Comparison of ENCODE assay signal across 2 cellular contexts in the genomic region with DNA sequence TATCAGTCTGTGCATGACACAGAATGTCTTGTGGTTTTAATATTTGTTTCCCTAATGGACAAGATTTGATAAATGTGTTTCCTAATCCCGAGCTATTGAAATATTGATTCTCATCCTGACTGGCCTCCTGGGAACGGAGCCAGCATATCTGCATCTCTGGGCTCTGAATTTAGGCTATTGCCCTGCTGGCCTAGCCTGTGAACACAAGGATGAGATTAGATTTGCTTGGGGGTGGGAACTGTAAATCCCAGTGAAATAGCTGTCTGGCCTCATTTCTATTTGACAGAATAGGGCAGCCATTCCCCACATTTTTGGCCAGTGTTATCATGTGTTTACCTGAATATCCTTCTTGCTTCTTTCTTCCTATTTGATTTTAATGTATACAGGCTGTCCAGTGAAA.
TF ChIP-seq lines count a peak whose summit lies in the region.

No MANE protein-coding gene starts in this region.

TF ChIP-seq in liver, 16 proteins besides CTCF, POLR2A, EP300 and RAD21 (continued from another document):
- TF ChIP-seq, protein P1, sequence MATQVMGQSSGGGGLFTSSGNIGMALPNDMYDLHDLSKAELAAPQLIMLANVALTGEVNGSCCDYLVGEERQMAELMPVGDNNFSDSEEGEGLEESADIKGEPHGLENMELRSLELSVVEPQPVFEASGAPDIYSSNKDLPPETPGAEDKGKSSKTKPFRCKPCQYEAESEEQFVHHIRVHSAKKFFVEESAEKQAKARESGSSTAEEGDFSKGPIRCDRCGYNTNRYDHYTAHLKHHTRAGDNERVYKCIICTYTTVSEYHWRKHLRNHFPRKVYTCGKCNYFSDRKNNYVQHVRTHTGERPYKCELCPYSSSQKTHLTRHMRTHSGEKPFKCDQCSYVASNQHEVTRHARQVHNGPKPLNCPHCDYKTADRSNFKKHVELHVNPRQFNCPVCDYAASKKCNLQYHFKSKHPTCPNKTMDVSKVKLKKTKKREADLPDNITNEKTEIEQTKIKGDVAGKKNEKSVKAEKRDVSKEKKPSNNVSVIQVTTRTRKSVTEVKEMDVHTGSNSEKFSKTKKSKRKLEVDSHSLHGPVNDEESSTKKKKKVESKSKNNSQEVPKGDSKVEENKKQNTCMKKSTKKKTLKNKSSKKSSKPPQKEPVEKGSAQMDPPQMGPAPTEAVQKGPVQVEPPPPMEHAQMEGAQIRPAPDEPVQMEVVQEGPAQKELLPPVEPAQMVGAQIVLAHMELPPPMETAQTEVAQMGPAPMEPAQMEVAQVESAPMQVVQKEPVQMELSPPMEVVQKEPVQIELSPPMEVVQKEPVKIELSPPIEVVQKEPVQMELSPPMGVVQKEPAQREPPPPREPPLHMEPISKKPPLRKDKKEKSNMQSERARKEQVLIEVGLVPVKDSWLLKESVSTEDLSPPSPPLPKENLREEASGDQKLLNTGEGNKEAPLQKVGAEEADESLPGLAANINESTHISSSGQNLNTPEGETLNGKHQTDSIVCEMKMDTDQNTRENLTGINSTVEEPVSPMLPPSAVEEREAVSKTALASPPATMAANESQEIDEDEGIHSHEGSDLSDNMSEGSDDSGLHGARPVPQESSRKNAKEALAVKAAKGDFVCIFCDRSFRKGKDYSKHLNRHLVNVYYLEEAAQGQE (IDR thresholded peaks at IDR 0.05), result no peak
- TF ChIP-seq RXRA (IDR thresholded peaks at IDR 0.05) (no peak), FOXA2 (IDR thresholded peaks at IDR 0.05) (no peak), GABPA (IDR thresholded peaks at IDR 0.05 in 1 of 2, conservative IDR thresholded peaks at IDR 0.05 in 1 of 2) (no peak), TAF1 (conservative IDR thresholded peaks at IDR 0.05) (no peak), JUND (IDR thresholded peaks at IDR 0.05) (no peak), YY1 (IDR thresholded peaks at IDR 0.05) (no peak), NR2F2 (IDR thresholded peaks at IDR 0.05) (no peak), FOXA1 (IDR thresholded peaks at IDR 0.05) (no peak), HNF4G (IDR thresholded peaks at IDR 0.05) (no peak), SP1 (IDR thresholded peaks at IDR 0.05) (no peak)
- TF ChIP-seq, protein P2, sequence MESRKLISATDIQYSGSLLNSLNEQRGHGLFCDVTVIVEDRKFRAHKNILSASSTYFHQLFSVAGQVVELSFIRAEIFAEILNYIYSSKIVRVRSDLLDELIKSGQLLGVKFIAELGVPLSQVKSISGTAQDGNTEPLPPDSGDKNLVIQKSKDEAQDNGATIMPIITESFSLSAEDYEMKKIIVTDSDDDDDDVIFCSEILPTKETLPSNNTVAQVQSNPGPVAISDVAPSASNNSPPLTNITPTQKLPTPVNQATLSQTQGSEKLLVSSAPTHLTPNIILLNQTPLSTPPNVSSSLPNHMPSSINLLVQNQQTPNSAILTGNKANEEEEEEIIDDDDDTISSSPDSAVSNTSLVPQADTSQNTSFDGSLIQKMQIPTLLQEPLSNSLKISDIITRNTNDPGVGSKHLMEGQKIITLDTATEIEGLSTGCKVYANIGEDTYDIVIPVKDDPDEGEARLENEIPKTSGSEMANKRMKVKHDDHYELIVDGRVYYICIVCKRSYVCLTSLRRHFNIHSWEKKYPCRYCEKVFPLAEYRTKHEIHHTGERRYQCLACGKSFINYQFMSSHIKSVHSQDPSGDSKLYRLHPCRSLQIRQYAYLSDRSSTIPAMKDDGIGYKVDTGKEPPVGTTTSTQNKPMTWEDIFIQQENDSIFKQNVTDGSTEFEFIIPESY (IDR thresholded peaks at IDR 0.05), result no peak
- TF ChIP-seq, protein P3, sequence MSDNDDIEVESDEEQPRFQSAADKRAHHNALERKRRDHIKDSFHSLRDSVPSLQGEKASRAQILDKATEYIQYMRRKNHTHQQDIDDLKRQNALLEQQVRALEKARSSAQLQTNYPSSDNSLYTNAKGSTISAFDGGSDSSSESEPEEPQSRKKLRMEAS (IDR thresholded peaks at IDR 0.05), result no peak
- TF ChIP-seq, protein P4, sequence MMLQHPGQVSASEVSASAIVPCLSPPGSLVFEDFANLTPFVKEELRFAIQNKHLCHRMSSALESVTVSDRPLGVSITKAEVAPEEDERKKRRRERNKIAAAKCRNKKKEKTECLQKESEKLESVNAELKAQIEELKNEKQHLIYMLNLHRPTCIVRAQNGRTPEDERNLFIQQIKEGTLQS (IDR thresholded peaks at IDR 0.05), result no peak

TF ChIP-seq in HepG2, 621 proteins besides CTCF, POLR2A, EP300 and RAD21 (continued from another document):
- TF ChIP-seq FOXK2 (IDR thresholded peaks at IDR 0.05) (no peak), CHD2 (IDR thresholded peaks at IDR 0.05; ENCODE audit: low read depth, low read length) (no peak), ZNF225 (CRISPR knock-in tag; IDR thresholded peaks at IDR 0.05) (no peak), ZNF766 (CRISPR knock-in tag; IDR thresholded peaks at IDR 0.05; ENCODE audit: borderline replicate concordance) (no peak), NPAS2 (CRISPR knock-in tag; IDR thresholded peaks at IDR 0.05; ENCODE audit: borderline replicate concordance) (no peak), ZNF547 (CRISPR knock-in tag; IDR thresholded peaks at IDR 0.05) (no peak)
